1 cellular context compared by ENCODE assay signal in the genomic region with DNA sequence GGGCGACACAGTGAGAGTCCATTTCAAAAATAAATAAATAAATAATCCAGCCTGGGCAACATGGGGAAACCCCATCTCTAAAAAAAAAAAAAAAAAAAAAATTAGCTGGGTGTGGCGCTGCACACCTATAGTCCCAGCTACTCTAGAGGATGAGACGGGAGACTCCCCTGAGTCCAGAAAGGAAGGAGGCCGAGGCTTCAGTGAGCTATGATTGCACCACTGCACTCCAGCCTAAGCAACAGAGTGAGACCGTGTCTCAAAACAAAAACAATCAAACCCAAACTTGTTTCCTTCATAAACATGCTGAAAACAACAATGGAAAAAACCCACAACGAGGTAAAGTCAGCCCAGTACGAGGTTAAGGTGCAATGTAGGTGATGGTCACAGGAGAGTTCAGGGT.
TF ChIP-seq lines count a peak whose summit lies in the region.

No MANE protein-coding gene starts in this region.

TF ChIP-seq in GM23338, 12 proteins besides CTCF, POLR2A, EP300 and RAD21 (continued from another document):
- TF ChIP-seq, protein P1, sequence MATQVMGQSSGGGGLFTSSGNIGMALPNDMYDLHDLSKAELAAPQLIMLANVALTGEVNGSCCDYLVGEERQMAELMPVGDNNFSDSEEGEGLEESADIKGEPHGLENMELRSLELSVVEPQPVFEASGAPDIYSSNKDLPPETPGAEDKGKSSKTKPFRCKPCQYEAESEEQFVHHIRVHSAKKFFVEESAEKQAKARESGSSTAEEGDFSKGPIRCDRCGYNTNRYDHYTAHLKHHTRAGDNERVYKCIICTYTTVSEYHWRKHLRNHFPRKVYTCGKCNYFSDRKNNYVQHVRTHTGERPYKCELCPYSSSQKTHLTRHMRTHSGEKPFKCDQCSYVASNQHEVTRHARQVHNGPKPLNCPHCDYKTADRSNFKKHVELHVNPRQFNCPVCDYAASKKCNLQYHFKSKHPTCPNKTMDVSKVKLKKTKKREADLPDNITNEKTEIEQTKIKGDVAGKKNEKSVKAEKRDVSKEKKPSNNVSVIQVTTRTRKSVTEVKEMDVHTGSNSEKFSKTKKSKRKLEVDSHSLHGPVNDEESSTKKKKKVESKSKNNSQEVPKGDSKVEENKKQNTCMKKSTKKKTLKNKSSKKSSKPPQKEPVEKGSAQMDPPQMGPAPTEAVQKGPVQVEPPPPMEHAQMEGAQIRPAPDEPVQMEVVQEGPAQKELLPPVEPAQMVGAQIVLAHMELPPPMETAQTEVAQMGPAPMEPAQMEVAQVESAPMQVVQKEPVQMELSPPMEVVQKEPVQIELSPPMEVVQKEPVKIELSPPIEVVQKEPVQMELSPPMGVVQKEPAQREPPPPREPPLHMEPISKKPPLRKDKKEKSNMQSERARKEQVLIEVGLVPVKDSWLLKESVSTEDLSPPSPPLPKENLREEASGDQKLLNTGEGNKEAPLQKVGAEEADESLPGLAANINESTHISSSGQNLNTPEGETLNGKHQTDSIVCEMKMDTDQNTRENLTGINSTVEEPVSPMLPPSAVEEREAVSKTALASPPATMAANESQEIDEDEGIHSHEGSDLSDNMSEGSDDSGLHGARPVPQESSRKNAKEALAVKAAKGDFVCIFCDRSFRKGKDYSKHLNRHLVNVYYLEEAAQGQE (IDR thresholded peaks at IDR 0.05; ENCODE audit: unreplicated experiment), result no peak
